In the genomic region with DNA sequence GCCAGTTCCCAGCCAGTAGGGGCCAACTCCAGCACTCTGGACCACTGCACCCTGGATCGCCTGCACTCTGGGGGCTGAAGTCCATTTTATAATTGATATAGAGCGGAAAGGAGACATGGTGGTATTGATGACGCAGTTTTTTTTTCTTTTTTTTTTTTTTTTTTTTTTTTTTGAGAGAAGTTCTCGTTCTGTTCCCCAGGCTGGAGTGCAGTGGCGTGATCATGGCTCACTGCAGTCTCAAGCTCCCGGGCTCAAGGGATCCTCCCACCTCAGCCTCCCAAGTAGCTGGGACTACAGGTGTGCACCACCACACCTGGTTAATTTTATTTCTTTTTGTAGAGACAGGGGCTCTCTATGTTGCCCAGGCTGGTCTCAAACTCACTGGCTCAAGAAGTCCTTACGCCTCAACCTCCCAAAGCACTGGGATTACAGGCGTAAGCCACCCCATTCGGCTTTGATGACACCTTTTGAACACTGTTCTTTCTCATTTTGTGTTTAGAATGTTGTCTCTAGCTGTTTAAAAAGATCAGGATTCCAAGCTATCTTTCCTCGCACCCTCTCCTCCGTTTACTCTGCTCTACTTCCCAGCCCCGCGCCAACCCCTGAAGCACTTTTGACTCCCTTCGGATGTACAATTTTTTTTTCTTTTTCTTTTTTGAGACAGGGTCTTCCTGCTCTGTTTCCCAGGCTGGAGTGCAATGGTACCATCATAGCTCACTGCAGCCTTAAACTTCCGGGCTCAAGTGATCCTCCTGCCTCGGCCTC, we compare ENCODE assay signal across 1 cellular context.
TF ChIP-seq lines count a peak whose summit lies in the region.

No MANE protein-coding gene starts in this region.

TF ChIP-seq in IMR-90, 13 proteins besides CTCF, POLR2A, EP300 and RAD21:
- TF ChIP-seq MAFK (IDR thresholded peaks at IDR 0.05; ENCODE audit: low read depth, low read length) (no peak), NFE2L2 (IDR thresholded peaks at IDR 0.05; ENCODE audit: low read depth, low read length) (no peak), MXI1 (IDR thresholded peaks at IDR 0.05; ENCODE audit: borderline replicate concordance, low read depth, low read length) (no peak), CEBPB (IDR thresholded peaks at IDR 0.05; ENCODE audit: low read depth, low read length) (no peak), BHLHE40 (IDR thresholded peaks at IDR 0.05; ENCODE audit: low read depth, low read length) (no peak), RCOR1 (IDR thresholded peaks at IDR 0.05; ENCODE audit: insufficient replicate concordance, low read length) (no peak), FOS (IDR thresholded peaks at IDR 0.05; ENCODE audit: low read depth, low read length) (no peak), CHD1 (IDR thresholded peaks at IDR 0.05; ENCODE audit: low read depth, low read length) (no peak), MAZ (IDR thresholded peaks at IDR 0.05; ENCODE audit: borderline replicate concordance, low read depth, low read length) (no peak)
- TF ChIP-seq, protein P1, sequence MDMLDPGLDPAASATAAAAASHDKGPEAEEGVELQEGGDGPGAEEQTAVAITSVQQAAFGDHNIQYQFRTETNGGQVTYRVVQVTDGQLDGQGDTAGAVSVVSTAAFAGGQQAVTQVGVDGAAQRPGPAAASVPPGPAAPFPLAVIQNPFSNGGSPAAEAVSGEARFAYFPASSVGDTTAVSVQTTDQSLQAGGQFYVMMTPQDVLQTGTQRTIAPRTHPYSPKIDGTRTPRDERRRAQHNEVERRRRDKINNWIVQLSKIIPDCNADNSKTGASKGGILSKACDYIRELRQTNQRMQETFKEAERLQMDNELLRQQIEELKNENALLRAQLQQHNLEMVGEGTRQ (IDR thresholded peaks at IDR 0.05; ENCODE audit: low read depth, low read length), result no peak
- TF ChIP-seq, protein P2, sequence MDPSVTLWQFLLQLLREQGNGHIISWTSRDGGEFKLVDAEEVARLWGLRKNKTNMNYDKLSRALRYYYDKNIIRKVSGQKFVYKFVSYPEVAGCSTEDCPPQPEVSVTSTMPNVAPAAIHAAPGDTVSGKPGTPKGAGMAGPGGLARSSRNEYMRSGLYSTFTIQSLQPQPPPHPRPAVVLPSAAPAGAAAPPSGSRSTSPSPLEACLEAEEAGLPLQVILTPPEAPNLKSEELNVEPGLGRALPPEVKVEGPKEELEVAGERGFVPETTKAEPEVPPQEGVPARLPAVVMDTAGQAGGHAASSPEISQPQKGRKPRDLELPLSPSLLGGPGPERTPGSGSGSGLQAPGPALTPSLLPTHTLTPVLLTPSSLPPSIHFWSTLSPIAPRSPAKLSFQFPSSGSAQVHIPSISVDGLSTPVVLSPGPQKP (IDR thresholded peaks at IDR 0.05; ENCODE audit: borderline replicate concordance, low read depth, low read length), result no peak
TF ChIP-seq in IMR-90: peak in this region for 0.
